Comparison of ENCODE assay signal across 22 cellular contexts in the genomic region with DNA sequence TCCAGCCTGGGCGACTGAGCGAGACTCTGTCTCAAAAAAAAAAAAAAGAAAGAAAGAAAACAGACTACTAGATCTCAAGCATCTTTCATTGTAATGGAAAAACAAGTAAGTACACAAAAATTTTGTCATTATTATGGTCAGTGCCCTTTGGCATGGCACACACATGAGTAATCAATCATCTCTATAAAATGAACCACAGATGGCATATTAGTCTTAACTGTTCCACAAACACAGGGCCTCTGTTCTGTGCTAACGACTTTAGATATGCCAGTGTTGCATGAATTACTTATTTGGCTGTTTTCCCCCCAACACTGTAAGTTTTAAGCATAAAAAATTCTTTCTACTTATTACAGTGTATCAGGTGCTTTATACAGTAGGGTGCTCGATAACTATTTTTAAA.
"Had no signal": no experiment of that assay in that cellular context is flagged by ENCODE, and none has a peak within 500 bp of the region (broad histone marks: within the 10 kb centered on the region; RNA-seq: fewer than 3 reads in every experiment).

No MANE protein-coding gene starts in this region.

- H3K27ac ChIP-seq: colonic mucosa, epithelial cell of prostate, ovary, psoas muscle, sigmoid colon, stomach, thyroid gland had no signal

- H3K27me3 ChIP-seq: colonic mucosa, ovary, sigmoid colon, stomach, thyroid gland had no signal

- H3K36me3 ChIP-seq: colonic mucosa, ovary, sigmoid colon, stomach, thyroid gland had no signal

- FAIRE-seq: keratinocyte had no signal

- ATAC-seq: esophagus mucosa; left lobe of liver; natural killer cell; psoas muscle; right cardiac atrium; stimulated activated effector memory CD8-positive, alpha-beta T cell treated with anti-CD3 and anti-CD28 coated beads, Interleukin-12 subunit alpha, Interleukin-12 subunit beta, amount 100 ng/mL, for 72 hours had no signal

- H3K4me1 ChIP-seq: colonic mucosa, psoas muscle, sigmoid colon, stomach, thyroid gland had no signal

- H3K4me3 ChIP-seq: colonic mucosa, lung, ovary, psoas muscle, sigmoid colon, stomach, thyroid gland had no signal

- H3K9me3 ChIP-seq: colonic mucosa, ovary, psoas muscle, sigmoid colon, stomach, thyroid gland had no signal

- DNase-seq: colonic mucosa; effector CD8-positive, alpha-beta T cell; endodermal cell; foreskin fibroblast; natural killer cell; occipital lobe; ovary; psoas muscle; right cardiac atrium; sigmoid colon; stimulated activated CD4-positive, alpha-beta T cell treated with anti-CD3 and anti-CD28 coated beads, Interleukin-2, amount 100 ng/mL, for 24 hours; stimulated activated CD4-positive, alpha-beta T cell treated with anti-CD3 and anti-CD28 coated beads, Interleukin-4, amount 100 ng/mL, for 24 hours; stimulated activated naive CD4-positive, alpha-beta T cell treated with Interleukin-2 at 50 U/mL for 16 hours; stomach; thyroid gland; trophoblast cell had no signal
